In the genomic region with DNA sequence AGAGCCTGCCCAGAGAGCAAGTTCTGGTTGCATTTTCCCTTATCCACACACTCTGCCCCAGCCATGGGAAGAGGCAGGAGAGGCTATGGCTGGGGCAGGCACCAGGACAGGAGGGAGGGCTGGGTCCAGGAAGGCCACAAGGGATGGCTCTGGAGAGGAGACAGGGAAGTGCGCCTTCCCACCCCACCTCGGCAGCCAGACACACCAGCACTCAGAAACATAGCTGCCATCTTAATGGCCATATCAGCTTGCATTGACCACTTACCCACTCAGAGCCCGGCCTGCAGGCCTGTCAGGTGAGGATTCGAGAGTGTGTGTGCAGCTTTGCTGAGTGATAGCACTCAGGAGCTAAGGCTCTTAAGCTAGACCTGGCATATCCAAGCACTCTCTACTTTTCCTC, we compare ENCODE assay signal across 1 cellular context.
TF ChIP-seq lines count a peak whose summit lies in the region.

No MANE protein-coding gene starts in this region.

TF ChIP-seq in H1, 55 proteins besides CTCF, POLR2A, EP300 and RAD21:
- TF ChIP-seq POLR2AphosphoS5 (IDR thresholded peaks at IDR 0.05; ENCODE audit: low read depth, low read length) (no peak), HDAC6 (IDR thresholded peaks at IDR 0.05; ENCODE audit: low read depth, low read length) (no peak), BCL11A (IDR thresholded peaks at IDR 0.05; ENCODE audit: low read depth in 2 of 2, low read length in 2 of 2) (no peak), SRF (IDR thresholded peaks at IDR 0.05; ENCODE audit: low read depth, low read length) (no peak), YY1 (IDR thresholded peaks at IDR 0.05; ENCODE audit: low read depth, low read length) (no peak), ASH2L (IDR thresholded peaks at IDR 0.05; ENCODE audit: low read length) (no peak), PHF8 (conservative IDR thresholded peaks at IDR 0.05; ENCODE audit: low read depth, low read length) (no peak), CEBPB (IDR thresholded peaks at IDR 0.05; ENCODE audit: low read depth, low read length) (no peak), CBX5 (IDR thresholded peaks at IDR 0.05; ENCODE audit: low read depth, low read length) (no peak), EZH2 (IDR thresholded peaks at IDR 0.05; ENCODE audit: low read depth, low read length, severe bottlenecking) (no peak), CHD2 (IDR thresholded peaks at IDR 0.05; ENCODE audit: low read length) (no peak), CHD1 (IDR thresholded peaks at IDR 0.05; ENCODE audit: low read depth, low read length) (no peak), RFX5 (IDR thresholded peaks at IDR 0.05; ENCODE audit: borderline replicate concordance, low read depth, low read length) (no peak), KDM4A (IDR thresholded peaks at IDR 0.05; ENCODE audit: low read depth, low read length, severe bottlenecking) (no peak), SP2 (IDR thresholded peaks at IDR 0.05; ENCODE audit: low read length) (no peak), KDM5A (IDR thresholded peaks at IDR 0.05; ENCODE audit: low read length) (no peak), ZNF274 (IDR thresholded peaks at IDR 0.05; ENCODE audit: borderline replicate concordance, extremely low read depth, low read length) (no peak)
- TF ChIP-seq, protein P1, sequence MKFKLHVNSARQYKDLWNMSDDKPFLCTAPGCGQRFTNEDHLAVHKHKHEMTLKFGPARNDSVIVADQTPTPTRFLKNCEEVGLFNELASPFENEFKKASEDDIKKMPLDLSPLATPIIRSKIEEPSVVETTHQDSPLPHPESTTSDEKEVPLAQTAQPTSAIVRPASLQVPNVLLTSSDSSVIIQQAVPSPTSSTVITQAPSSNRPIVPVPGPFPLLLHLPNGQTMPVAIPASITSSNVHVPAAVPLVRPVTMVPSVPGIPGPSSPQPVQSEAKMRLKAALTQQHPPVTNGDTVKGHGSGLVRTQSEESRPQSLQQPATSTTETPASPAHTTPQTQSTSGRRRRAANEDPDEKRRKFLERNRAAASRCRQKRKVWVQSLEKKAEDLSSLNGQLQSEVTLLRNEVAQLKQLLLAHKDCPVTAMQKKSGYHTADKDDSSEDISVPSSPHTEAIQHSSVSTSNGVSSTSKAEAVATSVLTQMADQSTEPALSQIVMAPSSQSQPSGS (IDR thresholded peaks at IDR 0.05; ENCODE audit: low read length): no peak
- TF ChIP-seq, protein P2, sequence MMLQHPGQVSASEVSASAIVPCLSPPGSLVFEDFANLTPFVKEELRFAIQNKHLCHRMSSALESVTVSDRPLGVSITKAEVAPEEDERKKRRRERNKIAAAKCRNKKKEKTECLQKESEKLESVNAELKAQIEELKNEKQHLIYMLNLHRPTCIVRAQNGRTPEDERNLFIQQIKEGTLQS (IDR thresholded peaks at IDR 0.05; ENCODE audit: insufficient read depth, low read depth, low read length): no peak
